ENCODE assay signal across 9 cellular contexts in the genomic region with DNA sequence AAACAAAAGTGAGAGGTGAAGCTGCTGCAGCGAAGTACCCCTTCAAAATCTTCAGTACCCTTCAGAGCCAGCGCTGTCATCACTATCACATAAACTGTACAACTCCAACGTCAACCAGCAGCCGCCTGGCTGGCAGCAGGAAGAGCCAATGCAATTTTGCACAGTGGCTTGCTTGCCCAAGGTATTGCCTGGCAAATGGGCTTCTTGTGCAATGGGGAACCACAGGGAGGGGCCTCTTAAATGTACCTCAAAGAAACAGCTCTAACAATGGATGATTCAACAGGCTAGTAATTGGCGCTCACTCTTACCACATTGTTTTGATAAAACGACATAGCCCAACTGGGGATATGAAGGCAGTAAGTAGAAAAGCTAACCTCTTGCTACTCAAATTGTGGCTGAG.
DNase-seq lines count a peak whose midpoint lies in the region; ATAC-seq, FAIRE-seq and TF ChIP-seq lines count a peak whose summit lies in the region.
"Had no signal": no experiment of that assay in that cellular context is flagged by ENCODE, and none has a peak within 500 bp of the region (broad histone marks: within the 10 kb centered on the region; RNA-seq: fewer than 3 reads in every experiment).

No MANE protein-coding gene starts in this region.

- 85% methylated on average over 6 of the region's 6 CpGs for WGBS in A549 (ENCODE audit: missing lambda C conversion rate)

- TF ChIP-seq RAD21 in A549 (conservative IDR thresholded peaks at IDR 0.05 in 1 of 2, IDR thresholded peaks at IDR 0.05 in 1 of 2) = no peak

- ATAC-seq in A549 = no peak
- ATAC-seq in activated T-cell treated with anti-CD3 and anti-CD28 coated beads, Interleukin-2, amount 50 U/mL, for 4 hours = peak; percentile 72 to 78
- ATAC-seq in Right ventricle myocardium inferior = peak; percentile 59
- ATAC-seq in HG02623 (IDR thresholded peaks at IDR 0.05; ENCODE audit: unreplicated experiment) = no peak
- no peak for ATAC-seq in HG02840 (IDR thresholded peaks at IDR 0.05; ENCODE audit: low FRiP score, unreplicated experiment)

- intact Hi-C loops in Right ventricle myocardium inferior (cut with DNase I) = loop anchor here (2.0 to 5.0 kb wide), 2 partner anchors 103 to 1007 kb away; no protein-coding TSS in a partner anchor

- CTCF ChIA-PET in A549 (lab: Yijun Ruan, JAX) = interaction anchor here (1.0 to 2.0 kb wide), 4 partner anchors 8 to 267 kb away, joined by 3 to 8 read pairs (median 5); no protein-coding TSS in a partner anchor

- no peaks in the 10 kb centered on the region for H3K9me3 ChIP-seq in A549

- no peak for TF ChIP-seq EP300 in A549 (IDR thresholded peaks at IDR 0.05)

- H3K4me1 Mint-ChIP-seq in activated T-cell treated with anti-CD3 and anti-CD28 coated beads, Interleukin-2, amount 50 U/mL, for 4 hours (ENCODE audit: low read depth) = peaks cover 72% of the 10 kb centered on the region

- peak overlapping the region; percentile 61 to 77 for H3K27ac ChIP-seq in A549

- no peaks in the 10 kb centered on the region for H3K36me3 Mint-ChIP-seq in activated T-cell treated with anti-CD3 and anti-CD28 coated beads, Interleukin-2, amount 50 U/mL, for 4 hours (ENCODE audit: insufficient read depth)

- POLR2A ChIA-PET in A549 (lab: Yijun Ruan, JAX) = no interaction called here

- no peak for TF ChIP-seq CTCF in A549 (IDR thresholded peaks at IDR 0.05)

- no peak for TF ChIP-seq POLR2A in A549 (IDR thresholded peaks at IDR 0.05; ENCODE audit: low read length)

- peaks cover 4% of the 10 kb centered on the region for H3K9me3 Mint-ChIP-seq in activated T-cell treated with anti-CD3 and anti-CD28 coated beads, Interleukin-2, amount 50 U/mL, for 4 hours

- peak overlapping the region; percentile 23 for H3K4me3 Mint-ChIP-seq in activated T-cell treated with anti-CD3 and anti-CD28 coated beads, Interleukin-2, amount 50 U/mL, for 4 hours

- no peaks in the 10 kb centered on the region for H3K27me3 Mint-ChIP-seq in activated T-cell treated with anti-CD3 and anti-CD28 coated beads, Interleukin-2, amount 50 U/mL, for 4 hours (ENCODE audit: low read depth)

- no peak for FAIRE-seq in A549 (lab: Jason Lieb, UNC)
- FAIRE-seq: G401.6 had no signal

- H3K4me1 ChIP-seq in A549 = peaks cover 63% of the 10 kb centered on the region

- H3K4me2 ChIP-seq in A549 = peak overlapping the region; percentile 31

- DNase-seq in A549 (ENCODE audit: low read depth in 1 of 2, low spot score in 1 of 2) (no peak), LoVo (ENCODE audit: low spot score) (peak; percentile 38), Right ventricle myocardium inferior (ENCODE audit: missing footprints) (peak; percentile 84), stromal cell of bone marrow (ENCODE audit: low read depth) (peak; percentile 90), DMS153 treated with DMSO at 0.1 percent for 48 hours (lab: John Stamatoyannopoulos, UW; ENCODE audit: unreplicated experiment) (no peak)
- peak; percentile 27 for DNase-seq in activated T-cell treated with anti-CD3 and anti-CD28 coated beads, Interleukin-2, amount 50 U/mL, for 4 hours

- no peak overlapping the region for H3K4me3 ChIP-seq in A549

TF ChIP-seq in A549, 52 proteins besides CTCF, POLR2A, EP300 and RAD21:
- TF ChIP-seq CEBPB (IDR thresholded peaks at IDR 0.05) = peak; percentile 20 to 26; a peak in 2 of 4 replicates
- TF ChIP-seq EHMT2 (IDR thresholded peaks at IDR 0.05; ENCODE audit: low read depth) = no peak

Comparison
In these comparisons a context has a peak if more than half of its experiments do, and no peak if none do; other contexts are left out.
1. ATAC-seq: peak in activated T-cell treated with anti-CD3 and anti-CD28 coated beads, Interleukin-2, amount 50 U/mL, for 4 hours (2 of 2) and Right ventricle myocardium inferior (single experiment); none in A549 (0 of 2), HG02623 (single experiment) and HG02840 (single experiment).
2. DNase-seq: peak in LoVo (single experiment), activated T-cell treated with anti-CD3 and anti-CD28 coated beads, Interleukin-2, amount 50 U/mL, for 4 hours (single experiment), Right ventricle myocardium inferior (single experiment) and stromal cell of bone marrow (single experiment); none in A549 (0 of 2) and DMS153 treated with DMSO at 0.1 percent for 48 hours (single experiment).